ENCODE assay signal across 30 cellular contexts in genomic region chr4:107655289-107655688, GRCh38.
"Had no signal": no experiment of that assay in that cellular context is flagged by ENCODE, and none has a peak within 500 bp of the region (broad histone marks: within the 10 kb centered on the region; RNA-seq: fewer than 3 reads in every experiment).

No MANE protein-coding gene starts in this region.

- H3K36me3 ChIP-seq: brain microvascular endothelial cell had no signal

- DNase-seq: activated CD4-positive, alpha-beta memory T cell treated with anti-CD3 and anti-CD28 coated beads, Interleukin-2, amount 10 ng/mL, durations not matched to agents 7 days and 5 days; activated CD4-positive, alpha-beta T cell treated with anti-CD3 and anti-CD28 coated beads for 48 hours; activated CD8-positive, alpha-beta memory T cell treated with anti-CD3 and anti-CD28 coated beads for 24 hours; activated CD8-positive, alpha-beta memory T cell treated with anti-CD3 and anti-CD28 coated beads, Interleukin-2, amount 10 ng/mL, durations not matched to agents 7 days and 5 days; activated CD8-positive, alpha-beta memory T cell treated with anti-CD3 and anti-CD28 coated beads, Interleukin-2, amount 50 U/mL, for 48 hours; activated gamma-delta T cell treated with Interleukin-2 at 50 U/mL for 16 hours; activated naive CD4-positive, alpha-beta T cell treated with anti-CD3 and anti-CD28 coated beads for 36 hours; activated naive CD8-positive, alpha-beta T cell treated with anti-CD3 and anti-CD28 coated beads, Interleukin-2, amount 50 U/mL, for 24 hours; activated T-cell treated with anti-CD3 and anti-CD28 coated beads, Interleukin-2, amount 50 U/mL, for 1 hour; amniotic stem cell; aorta; brain microvascular endothelial cell; central memory CD4-positive, alpha-beta T cell; MM.1S; MV-4-11; NCI-H1092; NCI-H1436 treated with DMSO at 0.1 percent for 48 hours; NCI-H1694 treated with DMSO at 0.1 percent for 48 hours; NCI-H2029; NCI-H2171; NCI-H526 treated with DMSO at 0.1 percent for 48 hours; SHP77 treated with DMSO at 0.1 percent for 48 hours; SK-N-SH had no signal

- H3K27me3 Mint-ChIP-seq: activated CD4-positive, alpha-beta memory T cell treated with anti-CD3 and anti-CD28 coated beads, Interleukin-2, amount 10 ng/mL, durations not matched to agents 7 days and 5 days; activated CD8-positive, alpha-beta memory T cell treated with anti-CD3 and anti-CD28 coated beads, Interleukin-2, amount 10 ng/mL, durations not matched to agents 7 days and 5 days; activated naive CD8-positive, alpha-beta T cell; activated naive CD8-positive, alpha-beta T cell treated with anti-CD3 and anti-CD28 coated beads, Interleukin-2, amount 50 U/mL, for 24 hours had no signal

- ATAC-seq: activated CD8-positive, alpha-beta memory T cell treated with anti-CD3 and anti-CD28 coated beads, Interleukin-2, amount 10 ng/mL, durations not matched to agents 7 days and 5 days; activated naive CD8-positive, alpha-beta T cell treated with anti-CD3 and anti-CD28 coated beads, Interleukin-2, amount 50 U/mL, for 24 hours; Panc1 had no signal

- H3K4me3 ChIP-seq: SJSA1 had no signal

- H3K9me3 ChIP-seq: SJSA1, SK-N-SH had no signal

- H3K27ac ChIP-seq: brain microvascular endothelial cell, KMS-11, SJSA1 had no signal

- FAIRE-seq: TTC549 had no signal

- H3K4me2 ChIP-seq: KMS-11, SK-N-SH had no signal

- H3K27ac Mint-ChIP-seq: activated CD4-positive, alpha-beta memory T cell treated with anti-CD3 and anti-CD28 coated beads, Interleukin-2, amount 10 ng/mL, durations not matched to agents 7 days and 5 days; activated CD8-positive, alpha-beta memory T cell treated with anti-CD3 and anti-CD28 coated beads, Interleukin-2, amount 10 ng/mL, durations not matched to agents 7 days and 5 days; activated naive CD4-positive, alpha-beta T cell treated with anti-CD3 and anti-CD28 coated beads for 36 hours; activated naive CD8-positive, alpha-beta T cell; activated naive CD8-positive, alpha-beta T cell treated with anti-CD3 and anti-CD28 coated beads, Interleukin-2, amount 50 U/mL, for 24 hours; T-helper 1 cell treated with Interleukin-12 subunit alpha and Interleukin-12 subunit beta and Interleukin-4 antibody, amounts not matched to agents 30 μg/mL and 1 μg/mL, for 36 hours; T-helper 2 cell treated with Interferon-gamma antibody and Interleukin-4, amounts not matched to agents 5 μg/mL and 100 μg/mL, for 36 hours had no signal

- H3K4me1 ChIP-seq: SJSA1 had no signal

- H3K9ac ChIP-seq: KMS-11, SK-N-SH had no signal

- H3K27me3 ChIP-seq: brain microvascular endothelial cell, SJSA1 had no signal

- H3K4me3 Mint-ChIP-seq: activated CD4-positive, alpha-beta memory T cell treated with anti-CD3 and anti-CD28 coated beads, Interleukin-2, amount 10 ng/mL, durations not matched to agents 7 days and 5 days; activated CD8-positive, alpha-beta memory T cell treated with anti-CD3 and anti-CD28 coated beads, Interleukin-2, amount 10 ng/mL, durations not matched to agents 7 days and 5 days; activated naive CD4-positive, alpha-beta T cell treated with anti-CD3 and anti-CD28 coated beads for 36 hours; activated naive CD8-positive, alpha-beta T cell; activated naive CD8-positive, alpha-beta T cell treated with anti-CD3 and anti-CD28 coated beads, Interleukin-2, amount 50 U/mL, for 24 hours; T-helper 1 cell treated with Interleukin-12 subunit alpha and Interleukin-12 subunit beta and Interleukin-4 antibody, amounts not matched to agents 30 μg/mL and 1 μg/mL, for 36 hours; T-helper 2 cell treated with Interferon-gamma antibody and Interleukin-4, amounts not matched to agents 5 μg/mL and 100 μg/mL, for 36 hours had no signal
